Comparison of ENCODE assay signal across 1 cellular context in the genomic region with DNA sequence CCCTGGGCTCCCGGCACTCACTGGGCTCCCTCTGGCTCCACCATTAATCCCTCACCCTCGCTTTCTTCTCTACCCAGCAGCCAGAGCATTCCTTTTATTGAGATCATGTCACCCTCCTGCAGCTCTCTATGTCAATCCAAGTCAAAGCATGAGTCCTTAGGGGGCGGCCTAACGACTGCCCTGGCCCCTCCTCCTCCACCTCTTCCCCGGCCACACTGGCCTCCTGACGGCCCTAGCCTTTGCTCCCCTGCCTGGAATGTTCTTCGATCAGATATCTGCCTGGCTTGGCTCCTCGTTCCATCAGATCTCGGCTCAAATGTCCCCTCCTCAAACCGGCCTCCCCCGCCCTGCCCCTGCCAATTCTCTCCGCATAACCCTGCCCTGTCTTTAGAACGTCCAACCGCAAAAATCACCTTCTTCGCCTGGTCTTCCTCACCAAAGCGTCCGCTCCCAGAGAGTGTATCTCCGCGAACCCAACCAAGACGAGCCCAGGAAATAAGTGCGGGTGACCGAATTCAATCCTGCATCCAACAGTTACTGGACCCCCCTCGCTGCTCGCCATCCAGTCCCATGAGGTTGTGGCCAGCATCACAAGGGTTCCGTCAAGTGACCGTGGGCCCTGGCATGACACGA.
TF ChIP-seq lines count a peak whose summit lies in the region.

No MANE protein-coding gene starts in this region.

TF ChIP-seq in HepG2, 621 proteins besides CTCF, POLR2A, EP300 and RAD21:
- 0 out of 2 replicates have a peak, but pooled peaks have one; percentile 60 for TF ChIP-seq ZBTB38 (CRISPR knock-in tag; IDR thresholded peaks at IDR 0.05)
- TF ChIP-seq, protein P1, sequence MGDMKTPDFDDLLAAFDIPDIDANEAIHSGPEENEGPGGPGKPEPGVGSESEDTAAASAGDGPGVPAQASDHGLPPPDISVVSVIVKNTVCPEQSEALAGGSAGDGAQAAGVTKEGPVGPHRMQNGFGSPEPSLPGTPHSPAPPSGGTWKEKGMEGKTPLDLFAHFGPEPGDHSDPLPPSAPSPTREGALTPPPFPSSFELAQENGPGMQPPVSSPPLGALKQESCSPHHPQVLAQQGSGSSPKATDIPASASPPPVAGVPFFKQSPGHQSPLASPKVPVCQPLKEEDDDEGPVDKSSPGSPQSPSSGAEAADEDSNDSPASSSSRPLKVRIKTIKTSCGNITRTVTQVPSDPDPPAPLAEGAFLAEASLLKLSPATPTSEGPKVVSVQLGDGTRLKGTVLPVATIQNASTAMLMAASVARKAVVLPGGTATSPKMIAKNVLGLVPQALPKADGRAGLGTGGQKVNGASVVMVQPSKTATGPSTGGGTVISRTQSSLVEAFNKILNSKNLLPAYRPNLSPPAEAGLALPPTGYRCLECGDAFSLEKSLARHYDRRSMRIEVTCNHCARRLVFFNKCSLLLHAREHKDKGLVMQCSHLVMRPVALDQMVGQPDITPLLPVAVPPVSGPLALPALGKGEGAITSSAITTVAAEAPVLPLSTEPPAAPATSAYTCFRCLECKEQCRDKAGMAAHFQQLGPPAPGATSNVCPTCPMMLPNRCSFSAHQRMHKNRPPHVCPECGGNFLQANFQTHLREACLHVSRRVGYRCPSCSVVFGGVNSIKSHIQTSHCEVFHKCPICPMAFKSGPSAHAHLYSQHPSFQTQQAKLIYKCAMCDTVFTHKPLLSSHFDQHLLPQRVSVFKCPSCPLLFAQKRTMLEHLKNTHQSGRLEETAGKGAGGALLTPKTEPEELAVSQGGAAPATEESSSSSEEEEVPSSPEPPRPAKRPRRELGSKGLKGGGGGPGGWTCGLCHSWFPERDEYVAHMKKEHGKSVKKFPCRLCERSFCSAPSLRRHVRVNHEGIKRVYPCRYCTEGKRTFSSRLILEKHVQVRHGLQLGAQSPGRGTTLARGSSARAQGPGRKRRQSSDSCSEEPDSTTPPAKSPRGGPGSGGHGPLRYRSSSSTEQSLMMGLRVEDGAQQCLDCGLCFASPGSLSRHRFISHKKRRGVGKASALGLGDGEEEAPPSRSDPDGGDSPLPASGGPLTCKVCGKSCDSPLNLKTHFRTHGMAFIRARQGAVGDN (CRISPR knock-in tag; IDR thresholded peaks at IDR 0.05): peak; percentile 79
- no peak for TF ChIP-seq NR2C2 (CRISPR knock-in tag; IDR thresholded peaks at IDR 0.05; ENCODE audit: borderline replicate concordance)
